2 cellular contexts compared by ENCODE assay signal in the genomic region with DNA sequence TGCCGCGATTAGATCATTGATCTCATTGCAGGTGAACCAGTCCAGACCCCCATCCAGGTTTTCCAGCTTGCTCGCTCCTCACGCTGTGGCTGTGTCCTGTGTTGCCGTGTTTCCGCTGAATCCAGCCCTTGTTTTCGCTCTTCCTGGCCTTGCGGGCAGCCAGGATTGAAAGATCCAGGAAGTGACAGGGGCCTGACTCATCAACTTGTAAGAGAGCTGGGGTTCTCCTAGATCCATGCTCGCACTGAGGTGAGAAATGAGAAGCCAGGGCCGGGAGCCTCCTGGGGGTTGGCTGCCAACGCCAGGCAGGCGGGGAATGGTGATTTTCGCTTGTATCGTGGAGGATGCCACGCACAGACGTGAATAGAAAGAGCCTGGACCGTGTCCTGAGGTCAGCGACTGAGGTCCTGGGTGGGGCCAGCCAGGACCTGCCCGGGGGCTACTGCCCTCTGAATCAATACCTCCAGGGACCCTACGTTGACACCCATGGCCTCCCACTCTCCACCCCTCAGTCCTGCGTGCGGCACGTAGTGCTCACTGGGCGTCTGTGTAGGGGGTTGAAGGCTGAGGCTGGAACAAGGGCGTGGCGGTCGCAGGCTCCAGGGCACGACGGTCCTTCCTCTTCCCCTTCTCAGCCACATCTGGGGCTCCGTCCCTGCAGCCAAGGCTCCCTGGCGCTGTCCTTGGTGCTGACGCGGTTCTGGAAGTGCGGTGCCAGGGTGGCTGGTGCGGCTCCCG.
TF ChIP-seq lines count a peak whose summit lies in the region.

No MANE protein-coding gene starts in this region.

TF ChIP-seq in A549, 52 proteins besides CTCF, POLR2A, EP300 and RAD21 (continues in another document):
- TF ChIP-seq, protein P1, sequence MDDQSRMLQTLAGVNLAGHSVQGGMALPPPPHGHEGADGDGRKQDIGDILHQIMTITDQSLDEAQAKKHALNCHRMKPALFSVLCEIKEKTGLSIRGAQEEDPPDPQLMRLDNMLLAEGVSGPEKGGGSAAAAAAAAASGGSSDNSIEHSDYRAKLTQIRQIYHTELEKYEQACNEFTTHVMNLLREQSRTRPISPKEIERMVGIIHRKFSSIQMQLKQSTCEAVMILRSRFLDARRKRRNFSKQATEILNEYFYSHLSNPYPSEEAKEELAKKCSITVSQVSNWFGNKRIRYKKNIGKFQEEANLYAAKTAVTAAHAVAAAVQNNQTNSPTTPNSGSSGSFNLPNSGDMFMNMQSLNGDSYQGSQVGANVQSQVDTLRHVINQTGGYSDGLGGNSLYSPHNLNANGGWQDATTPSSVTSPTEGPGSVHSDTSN (IDR thresholded peaks at IDR 0.05), result peak; percentile 76
- TF ChIP-seq BHLHE40 (IDR thresholded peaks at IDR 0.05; ENCODE audit: low read depth, low read length), result no peak
- TF ChIP-seq TP53 (CRISPR knock-in tag; IDR thresholded peaks at IDR 0.05), result peak; percentile 91
- no peak for TF ChIP-seq KDM5A (IDR thresholded peaks at IDR 0.05)
- 0 out of 2 replicates have a peak, but pooled peaks have one; percentile 56 for TF ChIP-seq RARB (CRISPR knock-in tag; IDR thresholded peaks at IDR 0.05)
- TF ChIP-seq, protein P2, sequence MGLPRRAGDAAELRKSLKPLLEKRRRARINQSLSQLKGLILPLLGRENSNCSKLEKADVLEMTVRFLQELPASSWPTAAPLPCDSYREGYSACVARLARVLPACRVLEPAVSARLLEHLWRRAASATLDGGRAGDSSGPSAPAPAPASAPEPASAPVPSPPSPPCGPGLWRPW (IDR thresholded peaks at IDR 0.05), result no peak; the same call in 1 of the 2 replicates
- no peak; the same call in 1 of the 2 replicates for TF ChIP-seq HOXB13 (CRISPR knock-in tag; IDR thresholded peaks at IDR 0.05; ENCODE audit: low read depth)
- peak; percentile 90 for TF ChIP-seq HOXB5 (CRISPR knock-in tag; IDR thresholded peaks at IDR 0.05)
- TF ChIP-seq, protein P3, sequence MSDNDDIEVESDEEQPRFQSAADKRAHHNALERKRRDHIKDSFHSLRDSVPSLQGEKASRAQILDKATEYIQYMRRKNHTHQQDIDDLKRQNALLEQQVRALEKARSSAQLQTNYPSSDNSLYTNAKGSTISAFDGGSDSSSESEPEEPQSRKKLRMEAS (IDR thresholded peaks at IDR 0.05), result peak; percentile 94
- TF ChIP-seq RFX5 (IDR thresholded peaks at IDR 0.05), result peak; percentile 89
- peak; percentile 32; the same call in 1 of the 2 replicates for TF ChIP-seq NFE2L2 (conservative IDR thresholded peaks at IDR 0.05; ENCODE audit: low read length)
- peak; percentile 32; the same call in 1 of the 2 replicates for TF ChIP-seq ESRRA (IDR thresholded peaks at IDR 0.05; ENCODE audit: borderline replicate concordance, low read length)
- TF ChIP-seq MAZ (IDR thresholded peaks at IDR 0.05; ENCODE audit: borderline replicate concordance, low read depth, low read length), result peak; percentile 93; the same call in 1 of the 2 replicates
- TF ChIP-seq, protein P4, sequence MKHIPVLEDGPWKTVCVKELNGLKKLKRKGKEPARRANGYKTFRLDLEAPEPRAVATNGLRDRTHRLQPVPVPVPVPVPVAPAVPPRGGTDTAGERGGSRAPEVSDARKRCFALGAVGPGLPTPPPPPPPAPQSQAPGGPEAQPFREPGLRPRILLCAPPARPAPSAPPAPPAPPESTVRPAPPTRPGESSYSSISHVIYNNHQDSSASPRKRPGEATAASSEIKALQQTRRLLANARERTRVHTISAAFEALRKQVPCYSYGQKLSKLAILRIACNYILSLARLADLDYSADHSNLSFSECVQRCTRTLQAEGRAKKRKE (CRISPR knock-in tag; IDR thresholded peaks at IDR 0.05; ENCODE audit: low read depth), result peak; percentile 70; the same call in 1 of the 2 replicates
- peak; percentile 43; the same call in 2 of the 3 replicates for TF ChIP-seq SMC3 (IDR thresholded peaks at IDR 0.05)
- TF ChIP-seq FOSL2 (IDR thresholded peaks at IDR 0.05), result peak; percentile 96
- TF ChIP-seq FOSL2 (CRISPR knock-in tag; IDR thresholded peaks at IDR 0.05), result peak; percentile 99
- TF ChIP-seq TFCP2L1 (CRISPR knock-in tag; IDR thresholded peaks at IDR 0.05), result peak; percentile 61
- peak; percentile 72; the same call in 1 of the 2 replicates for TF ChIP-seq PHF8 (IDR thresholded peaks at IDR 0.05; ENCODE audit: borderline replicate concordance, low read depth)
- peak; percentile 85; the same call in 1 of the 2 replicates for TF ChIP-seq GATA3 (IDR thresholded peaks at IDR 0.05; ENCODE audit: borderline replicate concordance)
- peak; percentile 88 for TF ChIP-seq MYC (IDR thresholded peaks at IDR 0.05; ENCODE audit: borderline replicate concordance, low read length)
- TF ChIP-seq FOXS1 (CRISPR knock-in tag; IDR thresholded peaks at IDR 0.05), result peak; percentile 94
- no peak for TF ChIP-seq ZC3H11A (IDR thresholded peaks at IDR 0.05)
- TF ChIP-seq, protein P5, sequence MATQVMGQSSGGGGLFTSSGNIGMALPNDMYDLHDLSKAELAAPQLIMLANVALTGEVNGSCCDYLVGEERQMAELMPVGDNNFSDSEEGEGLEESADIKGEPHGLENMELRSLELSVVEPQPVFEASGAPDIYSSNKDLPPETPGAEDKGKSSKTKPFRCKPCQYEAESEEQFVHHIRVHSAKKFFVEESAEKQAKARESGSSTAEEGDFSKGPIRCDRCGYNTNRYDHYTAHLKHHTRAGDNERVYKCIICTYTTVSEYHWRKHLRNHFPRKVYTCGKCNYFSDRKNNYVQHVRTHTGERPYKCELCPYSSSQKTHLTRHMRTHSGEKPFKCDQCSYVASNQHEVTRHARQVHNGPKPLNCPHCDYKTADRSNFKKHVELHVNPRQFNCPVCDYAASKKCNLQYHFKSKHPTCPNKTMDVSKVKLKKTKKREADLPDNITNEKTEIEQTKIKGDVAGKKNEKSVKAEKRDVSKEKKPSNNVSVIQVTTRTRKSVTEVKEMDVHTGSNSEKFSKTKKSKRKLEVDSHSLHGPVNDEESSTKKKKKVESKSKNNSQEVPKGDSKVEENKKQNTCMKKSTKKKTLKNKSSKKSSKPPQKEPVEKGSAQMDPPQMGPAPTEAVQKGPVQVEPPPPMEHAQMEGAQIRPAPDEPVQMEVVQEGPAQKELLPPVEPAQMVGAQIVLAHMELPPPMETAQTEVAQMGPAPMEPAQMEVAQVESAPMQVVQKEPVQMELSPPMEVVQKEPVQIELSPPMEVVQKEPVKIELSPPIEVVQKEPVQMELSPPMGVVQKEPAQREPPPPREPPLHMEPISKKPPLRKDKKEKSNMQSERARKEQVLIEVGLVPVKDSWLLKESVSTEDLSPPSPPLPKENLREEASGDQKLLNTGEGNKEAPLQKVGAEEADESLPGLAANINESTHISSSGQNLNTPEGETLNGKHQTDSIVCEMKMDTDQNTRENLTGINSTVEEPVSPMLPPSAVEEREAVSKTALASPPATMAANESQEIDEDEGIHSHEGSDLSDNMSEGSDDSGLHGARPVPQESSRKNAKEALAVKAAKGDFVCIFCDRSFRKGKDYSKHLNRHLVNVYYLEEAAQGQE (IDR thresholded peaks at IDR 0.05), result peak; percentile 99
- TF ChIP-seq, protein P6, sequence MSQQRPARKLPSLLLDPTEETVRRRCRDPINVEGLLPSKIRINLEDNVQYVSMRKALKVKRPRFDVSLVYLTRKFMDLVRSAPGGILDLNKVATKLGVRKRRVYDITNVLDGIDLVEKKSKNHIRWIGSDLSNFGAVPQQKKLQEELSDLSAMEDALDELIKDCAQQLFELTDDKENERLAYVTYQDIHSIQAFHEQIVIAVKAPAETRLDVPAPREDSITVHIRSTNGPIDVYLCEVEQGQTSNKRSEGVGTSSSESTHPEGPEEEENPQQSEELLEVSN (IDR thresholded peaks at IDR 0.05; ENCODE audit: borderline replicate concordance, low read depth), result peak; percentile 85
- peak; percentile 40 for TF ChIP-seq CHD2 (IDR thresholded peaks at IDR 0.05; ENCODE audit: low read length, partially characterized antibody)
- TF ChIP-seq ZSCAN20 (CRISPR knock-in tag; IDR thresholded peaks at IDR 0.05), result peak; percentile 61; the same call in 1 of the 2 replicates

TF ChIP-seq in HepG2, 621 proteins besides CTCF, POLR2A, EP300 and RAD21 (continues in another document):
- TF ChIP-seq TBL1XR1 (IDR thresholded peaks at IDR 0.05; ENCODE audit: borderline replicate concordance, low read length, partially characterized antibody) (peak; percentile 91), PAF1 (CRISPR knock-in tag; IDR thresholded peaks at IDR 0.05) (0 out of 2 replicates have a peak, but pooled peaks have one; percentile 38), ZNF782 (CRISPR knock-in tag; IDR thresholded peaks at IDR 0.05; ENCODE audit: borderline replicate concordance) (no peak; the same call in 1 of the 2 replicates), ZNF260 (CRISPR knock-in tag; IDR thresholded peaks at IDR 0.05; ENCODE audit: borderline replicate concordance, low read depth) (no peak), ZKSCAN5 (CRISPR knock-in tag; IDR thresholded peaks at IDR 0.05) (peak; percentile 74; the same call in 1 of the 2 replicates)
- TF ChIP-seq, protein P7, sequence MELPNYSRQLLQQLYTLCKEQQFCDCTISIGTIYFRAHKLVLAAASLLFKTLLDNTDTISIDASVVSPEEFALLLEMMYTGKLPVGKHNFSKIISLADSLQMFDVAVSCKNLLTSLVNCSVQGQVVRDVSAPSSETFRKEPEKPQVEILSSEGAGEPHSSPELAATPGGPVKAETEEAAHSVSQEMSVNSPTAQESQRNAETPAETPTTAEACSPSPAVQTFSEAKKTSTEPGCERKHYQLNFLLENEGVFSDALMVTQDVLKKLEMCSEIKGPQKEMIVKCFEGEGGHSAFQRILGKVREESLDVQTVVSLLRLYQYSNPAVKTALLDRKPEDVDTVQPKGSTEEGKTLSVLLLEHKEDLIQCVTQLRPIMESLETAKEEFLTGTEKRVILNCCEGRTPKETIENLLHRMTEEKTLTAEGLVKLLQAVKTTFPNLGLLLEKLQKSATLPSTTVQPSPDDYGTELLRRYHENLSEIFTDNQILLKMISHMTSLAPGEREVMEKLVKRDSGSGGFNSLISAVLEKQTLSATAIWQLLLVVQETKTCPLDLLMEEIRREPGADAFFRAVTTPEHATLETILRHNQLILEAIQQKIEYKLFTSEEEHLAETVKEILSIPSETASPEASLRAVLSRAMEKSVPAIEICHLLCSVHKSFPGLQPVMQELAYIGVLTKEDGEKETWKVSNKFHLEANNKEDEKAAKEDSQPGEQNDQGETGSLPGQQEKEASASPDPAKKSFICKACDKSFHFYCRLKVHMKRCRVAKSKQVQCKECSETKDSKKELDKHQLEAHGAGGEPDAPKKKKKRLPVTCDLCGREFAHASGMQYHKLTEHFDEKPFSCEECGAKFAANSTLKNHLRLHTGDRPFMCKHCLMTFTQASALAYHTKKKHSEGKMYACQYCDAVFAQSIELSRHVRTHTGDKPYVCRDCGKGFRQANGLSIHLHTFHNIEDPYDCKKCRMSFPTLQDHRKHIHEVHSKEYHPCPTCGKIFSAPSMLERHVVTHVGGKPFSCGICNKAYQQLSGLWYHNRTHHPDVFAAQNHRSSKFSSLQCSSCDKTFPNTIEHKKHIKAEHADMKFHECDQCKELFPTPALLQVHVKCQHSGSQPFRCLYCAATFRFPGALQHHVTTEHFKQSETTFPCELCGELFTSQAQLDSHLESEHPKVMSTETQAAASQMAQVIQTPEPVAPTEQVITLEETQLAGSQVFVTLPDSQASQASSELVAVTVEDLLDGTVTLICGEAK (IDR thresholded peaks at IDR 0.05), result no peak
- TF ChIP-seq, protein P7 (CRISPR knock-in tag; IDR thresholded peaks at IDR 0.05), result no peak
- TF ChIP-seq, protein P8, sequence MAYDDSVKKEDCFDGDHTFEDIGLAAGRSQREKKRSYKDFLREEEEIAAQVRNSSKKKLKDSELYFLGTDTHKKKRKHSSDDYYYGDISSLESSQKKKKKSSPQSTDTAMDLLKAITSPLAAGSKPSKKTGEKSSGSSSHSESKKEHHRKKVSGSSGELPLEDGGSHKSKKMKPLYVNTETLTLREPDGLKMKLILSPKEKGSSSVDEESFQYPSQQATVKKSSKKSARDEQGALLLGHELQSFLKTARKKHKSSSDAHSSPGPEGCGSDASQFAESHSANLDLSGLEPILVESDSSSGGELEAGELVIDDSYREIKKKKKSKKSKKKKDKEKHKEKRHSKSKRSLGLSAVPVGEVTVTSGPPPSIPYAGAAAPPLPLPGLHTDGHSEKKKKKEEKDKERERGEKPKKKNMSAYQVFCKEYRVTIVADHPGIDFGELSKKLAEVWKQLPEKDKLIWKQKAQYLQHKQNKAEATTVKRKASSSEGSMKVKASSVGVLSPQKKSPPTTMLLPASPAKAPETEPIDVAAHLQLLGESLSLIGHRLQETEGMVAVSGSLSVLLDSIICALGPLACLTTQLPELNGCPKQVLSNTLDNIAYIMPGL (CRISPR knock-in tag; IDR thresholded peaks at IDR 0.05; ENCODE audit: borderline replicate concordance in 1 of 2, low read depth in 1 of 2), result peak; percentile 82 to 86
